In the genomic region with DNA sequence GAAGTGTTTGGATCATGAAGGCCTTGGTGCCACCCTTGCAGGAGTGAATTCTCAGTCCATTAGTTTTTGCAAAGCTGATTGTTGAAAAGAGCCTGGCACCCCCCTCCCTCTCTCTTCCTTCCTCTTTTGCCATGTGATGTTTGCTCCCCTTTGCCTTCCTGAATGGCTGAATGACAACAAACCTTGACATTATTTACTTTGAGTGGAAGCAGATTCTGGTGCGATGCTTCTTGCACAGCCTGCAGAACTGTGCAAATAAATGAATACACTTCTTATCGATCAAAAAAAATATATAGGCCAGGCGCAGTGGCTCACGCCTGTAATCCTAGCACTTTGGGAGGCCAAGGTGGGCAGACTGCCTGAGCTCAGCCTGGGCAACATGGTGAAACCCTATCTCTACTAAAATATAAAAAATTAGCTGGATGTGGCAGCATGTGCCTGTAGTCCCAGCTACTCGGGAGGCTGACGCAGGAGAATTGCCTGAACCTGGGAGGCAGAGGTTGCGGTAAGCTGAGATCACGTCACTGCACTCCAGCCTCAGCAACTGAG, we compare ENCODE assay signal across 1 cellular context.
TF ChIP-seq lines count a peak whose summit lies in the region.

No MANE protein-coding gene starts in this region.

TF ChIP-seq in HepG2, 621 proteins besides CTCF, POLR2A, EP300 and RAD21 (continued from another document and continues in another):
- TF ChIP-seq, protein P1, sequence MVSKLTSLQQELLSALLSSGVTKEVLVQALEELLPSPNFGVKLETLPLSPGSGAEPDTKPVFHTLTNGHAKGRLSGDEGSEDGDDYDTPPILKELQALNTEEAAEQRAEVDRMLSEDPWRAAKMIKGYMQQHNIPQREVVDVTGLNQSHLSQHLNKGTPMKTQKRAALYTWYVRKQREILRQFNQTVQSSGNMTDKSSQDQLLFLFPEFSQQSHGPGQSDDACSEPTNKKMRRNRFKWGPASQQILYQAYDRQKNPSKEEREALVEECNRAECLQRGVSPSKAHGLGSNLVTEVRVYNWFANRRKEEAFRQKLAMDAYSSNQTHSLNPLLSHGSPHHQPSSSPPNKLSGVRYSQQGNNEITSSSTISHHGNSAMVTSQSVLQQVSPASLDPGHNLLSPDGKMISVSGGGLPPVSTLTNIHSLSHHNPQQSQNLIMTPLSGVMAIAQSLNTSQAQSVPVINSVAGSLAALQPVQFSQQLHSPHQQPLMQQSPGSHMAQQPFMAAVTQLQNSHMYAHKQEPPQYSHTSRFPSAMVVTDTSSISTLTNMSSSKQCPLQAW (CRISPR knock-in tag; IDR thresholded peaks at IDR 0.05) = peak; percentile 74
- TF ChIP-seq, protein P2, sequence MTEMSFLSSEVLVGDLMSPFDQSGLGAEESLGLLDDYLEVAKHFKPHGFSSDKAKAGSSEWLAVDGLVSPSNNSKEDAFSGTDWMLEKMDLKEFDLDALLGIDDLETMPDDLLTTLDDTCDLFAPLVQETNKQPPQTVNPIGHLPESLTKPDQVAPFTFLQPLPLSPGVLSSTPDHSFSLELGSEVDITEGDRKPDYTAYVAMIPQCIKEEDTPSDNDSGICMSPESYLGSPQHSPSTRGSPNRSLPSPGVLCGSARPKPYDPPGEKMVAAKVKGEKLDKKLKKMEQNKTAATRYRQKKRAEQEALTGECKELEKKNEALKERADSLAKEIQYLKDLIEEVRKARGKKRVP (CRISPR knock-in tag; IDR thresholded peaks at IDR 0.05) = peak in 1 of 2 experiments; percentile 65; a peak in 2 of 4 replicates
- TF ChIP-seq THAP11 (CRISPR knock-in tag; IDR thresholded peaks at IDR 0.05) (peak; percentile 73), ZNF33B (CRISPR knock-in tag; IDR thresholded peaks at IDR 0.05) (no peak), PLRG1 (conservative IDR thresholded peaks at IDR 0.05) (no peak), ZNF558 (CRISPR knock-in tag; IDR thresholded peaks at IDR 0.05; ENCODE audit: borderline replicate concordance) (no peak), RBM39 (IDR thresholded peaks at IDR 0.05; ENCODE audit: low read depth, low read length, poor library complexity, severe bottlenecking) (no peak), GLI4 (CRISPR knock-in tag; IDR thresholded peaks at IDR 0.05; ENCODE audit: borderline replicate concordance) (no peak), ATM (IDR thresholded peaks at IDR 0.05; ENCODE audit: borderline replicate concordance) (no peak), SETDB1 (CRISPR knock-in tag; IDR thresholded peaks at IDR 0.05; ENCODE audit: borderline replicate concordance) (no peak), SP2 (CRISPR knock-in tag; IDR thresholded peaks at IDR 0.05) (no peak), ZNF839 (CRISPR knock-in tag; IDR thresholded peaks at IDR 0.05; ENCODE audit: borderline replicate concordance) (no peak), ZNF235 (CRISPR knock-in tag; IDR thresholded peaks at IDR 0.05; ENCODE audit: borderline replicate concordance) (no peak), ZNF430 (CRISPR knock-in tag; IDR thresholded peaks at IDR 0.05) (peak; percentile 65; the same call in 1 of the 2 replicates), ZNF709 (CRISPR knock-in tag; IDR thresholded peaks at IDR 0.05) (peak; percentile 43; the same call in 1 of the 2 replicates), TCF7L2 (IDR thresholded peaks at IDR 0.05; ENCODE audit: low read depth, low read length) (no peak), ZNF138 (CRISPR knock-in tag; IDR thresholded peaks at IDR 0.05; ENCODE audit: low read depth) (no peak), ZNF841 (CRISPR knock-in tag; IDR thresholded peaks at IDR 0.05; ENCODE audit: borderline replicate concordance) (no peak), NR2F2 (IDR thresholded peaks at IDR 0.05; ENCODE audit: borderline replicate concordance, low read depth) (peak; percentile 27; the same call in 1 of the 2 replicates), ZNF331 (CRISPR knock-in tag; IDR thresholded peaks at IDR 0.05) (peak; percentile 92), PHF20 (CRISPR knock-in tag; IDR thresholded peaks at IDR 0.05) (no peak), HOXA7 (CRISPR knock-in tag; IDR thresholded peaks at IDR 0.05) (no peak), ZFP1 (CRISPR knock-in tag; IDR thresholded peaks at IDR 0.05) (0 out of 2 replicates have a peak, but pooled peaks have one; percentile 37), IRF2 (CRISPR knock-in tag; IDR thresholded peaks at IDR 0.05) (peak; percentile 75), RFX5 (IDR thresholded peaks at IDR 0.05; ENCODE audit: low read depth, low read length) (no peak), GATA4 (IDR thresholded peaks at IDR 0.05; ENCODE audit: borderline replicate concordance, low read depth) (peak; percentile 57; the same call in 1 of the 2 replicates), HNRNPUL1 (IDR thresholded peaks at IDR 0.05; ENCODE audit: low read depth, low read length) (no peak), ZFY (CRISPR knock-in tag; IDR thresholded peaks at IDR 0.05) (0 out of 2 replicates have a peak, but pooled peaks have one; percentile 11), ZNF468 (CRISPR knock-in tag; IDR thresholded peaks at IDR 0.05) (no peak), ASH2L (IDR thresholded peaks at IDR 0.05; ENCODE audit: insufficient read length, low read depth, low read length) (no peak), ZSCAN30 (CRISPR knock-in tag; IDR thresholded peaks at IDR 0.05) (no peak), ZZZ3 (CRISPR knock-in tag; IDR thresholded peaks at IDR 0.05; ENCODE audit: borderline replicate concordance) (no peak), NFATC3 (CRISPR knock-in tag; IDR thresholded peaks at IDR 0.05) (no peak), SRF (IDR thresholded peaks at IDR 0.05; ENCODE audit: low read depth, low read length) (no peak), REL (CRISPR knock-in tag; conservative IDR thresholded peaks at IDR 0.05) (no peak), ZNF850 (CRISPR knock-in tag; conservative IDR thresholded peaks at IDR 0.05) (no peak), ZNF550 (CRISPR knock-in tag; IDR thresholded peaks at IDR 0.05; ENCODE audit: borderline replicate concordance) (no peak), ZNF605 (CRISPR knock-in tag; IDR thresholded peaks at IDR 0.05) (peak; percentile 87)
- TF ChIP-seq, protein P3, sequence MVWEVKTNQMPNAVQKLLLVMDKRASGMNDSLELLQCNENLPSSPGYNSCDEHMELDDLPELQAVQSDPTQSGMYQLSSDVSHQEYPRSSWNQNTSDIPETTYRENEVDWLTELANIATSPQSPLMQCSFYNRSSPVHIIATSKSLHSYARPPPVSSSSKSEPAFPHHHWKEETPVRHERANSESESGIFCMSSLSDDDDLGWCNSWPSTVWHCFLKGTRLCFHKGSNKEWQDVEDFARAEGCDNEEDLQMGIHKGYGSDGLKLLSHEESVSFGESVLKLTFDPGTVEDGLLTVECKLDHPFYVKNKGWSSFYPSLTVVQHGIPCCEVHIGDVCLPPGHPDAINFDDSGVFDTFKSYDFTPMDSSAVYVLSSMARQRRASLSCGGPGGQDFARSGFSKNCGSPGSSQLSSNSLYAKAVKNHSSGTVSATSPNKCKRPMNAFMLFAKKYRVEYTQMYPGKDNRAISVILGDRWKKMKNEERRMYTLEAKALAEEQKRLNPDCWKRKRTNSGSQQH (CRISPR knock-in tag; IDR thresholded peaks at IDR 0.05; ENCODE audit: low read depth) = peak; percentile 38; the same call in 1 of the 2 replicates
- TF ChIP-seq, protein P4, sequence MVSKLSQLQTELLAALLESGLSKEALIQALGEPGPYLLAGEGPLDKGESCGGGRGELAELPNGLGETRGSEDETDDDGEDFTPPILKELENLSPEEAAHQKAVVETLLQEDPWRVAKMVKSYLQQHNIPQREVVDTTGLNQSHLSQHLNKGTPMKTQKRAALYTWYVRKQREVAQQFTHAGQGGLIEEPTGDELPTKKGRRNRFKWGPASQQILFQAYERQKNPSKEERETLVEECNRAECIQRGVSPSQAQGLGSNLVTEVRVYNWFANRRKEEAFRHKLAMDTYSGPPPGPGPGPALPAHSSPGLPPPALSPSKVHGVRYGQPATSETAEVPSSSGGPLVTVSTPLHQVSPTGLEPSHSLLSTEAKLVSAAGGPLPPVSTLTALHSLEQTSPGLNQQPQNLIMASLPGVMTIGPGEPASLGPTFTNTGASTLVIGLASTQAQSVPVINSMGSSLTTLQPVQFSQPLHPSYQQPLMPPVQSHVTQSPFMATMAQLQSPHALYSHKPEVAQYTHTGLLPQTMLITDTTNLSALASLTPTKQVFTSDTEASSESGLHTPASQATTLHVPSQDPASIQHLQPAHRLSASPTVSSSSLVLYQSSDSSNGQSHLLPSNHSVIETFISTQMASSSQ (IDR thresholded peaks at IDR 0.05; ENCODE audit: low read depth) = no peak
- TF ChIP-seq, protein P4 (CRISPR knock-in tag; IDR thresholded peaks at IDR 0.05; ENCODE audit: borderline replicate concordance) = peak; percentile 38; the same call in 1 of the 2 replicates
- TF ChIP-seq, protein P5, sequence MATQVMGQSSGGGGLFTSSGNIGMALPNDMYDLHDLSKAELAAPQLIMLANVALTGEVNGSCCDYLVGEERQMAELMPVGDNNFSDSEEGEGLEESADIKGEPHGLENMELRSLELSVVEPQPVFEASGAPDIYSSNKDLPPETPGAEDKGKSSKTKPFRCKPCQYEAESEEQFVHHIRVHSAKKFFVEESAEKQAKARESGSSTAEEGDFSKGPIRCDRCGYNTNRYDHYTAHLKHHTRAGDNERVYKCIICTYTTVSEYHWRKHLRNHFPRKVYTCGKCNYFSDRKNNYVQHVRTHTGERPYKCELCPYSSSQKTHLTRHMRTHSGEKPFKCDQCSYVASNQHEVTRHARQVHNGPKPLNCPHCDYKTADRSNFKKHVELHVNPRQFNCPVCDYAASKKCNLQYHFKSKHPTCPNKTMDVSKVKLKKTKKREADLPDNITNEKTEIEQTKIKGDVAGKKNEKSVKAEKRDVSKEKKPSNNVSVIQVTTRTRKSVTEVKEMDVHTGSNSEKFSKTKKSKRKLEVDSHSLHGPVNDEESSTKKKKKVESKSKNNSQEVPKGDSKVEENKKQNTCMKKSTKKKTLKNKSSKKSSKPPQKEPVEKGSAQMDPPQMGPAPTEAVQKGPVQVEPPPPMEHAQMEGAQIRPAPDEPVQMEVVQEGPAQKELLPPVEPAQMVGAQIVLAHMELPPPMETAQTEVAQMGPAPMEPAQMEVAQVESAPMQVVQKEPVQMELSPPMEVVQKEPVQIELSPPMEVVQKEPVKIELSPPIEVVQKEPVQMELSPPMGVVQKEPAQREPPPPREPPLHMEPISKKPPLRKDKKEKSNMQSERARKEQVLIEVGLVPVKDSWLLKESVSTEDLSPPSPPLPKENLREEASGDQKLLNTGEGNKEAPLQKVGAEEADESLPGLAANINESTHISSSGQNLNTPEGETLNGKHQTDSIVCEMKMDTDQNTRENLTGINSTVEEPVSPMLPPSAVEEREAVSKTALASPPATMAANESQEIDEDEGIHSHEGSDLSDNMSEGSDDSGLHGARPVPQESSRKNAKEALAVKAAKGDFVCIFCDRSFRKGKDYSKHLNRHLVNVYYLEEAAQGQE (IDR thresholded peaks at IDR 0.05; ENCODE audit: borderline replicate concordance in 1 of 2, low read depth in 1 of 2, low read length in 2 of 2) = 0 out of 4 replicates have a peak, but pooled peaks of 1 of the 2 experiments have one; percentile 44
- TF ChIP-seq, protein P6, sequence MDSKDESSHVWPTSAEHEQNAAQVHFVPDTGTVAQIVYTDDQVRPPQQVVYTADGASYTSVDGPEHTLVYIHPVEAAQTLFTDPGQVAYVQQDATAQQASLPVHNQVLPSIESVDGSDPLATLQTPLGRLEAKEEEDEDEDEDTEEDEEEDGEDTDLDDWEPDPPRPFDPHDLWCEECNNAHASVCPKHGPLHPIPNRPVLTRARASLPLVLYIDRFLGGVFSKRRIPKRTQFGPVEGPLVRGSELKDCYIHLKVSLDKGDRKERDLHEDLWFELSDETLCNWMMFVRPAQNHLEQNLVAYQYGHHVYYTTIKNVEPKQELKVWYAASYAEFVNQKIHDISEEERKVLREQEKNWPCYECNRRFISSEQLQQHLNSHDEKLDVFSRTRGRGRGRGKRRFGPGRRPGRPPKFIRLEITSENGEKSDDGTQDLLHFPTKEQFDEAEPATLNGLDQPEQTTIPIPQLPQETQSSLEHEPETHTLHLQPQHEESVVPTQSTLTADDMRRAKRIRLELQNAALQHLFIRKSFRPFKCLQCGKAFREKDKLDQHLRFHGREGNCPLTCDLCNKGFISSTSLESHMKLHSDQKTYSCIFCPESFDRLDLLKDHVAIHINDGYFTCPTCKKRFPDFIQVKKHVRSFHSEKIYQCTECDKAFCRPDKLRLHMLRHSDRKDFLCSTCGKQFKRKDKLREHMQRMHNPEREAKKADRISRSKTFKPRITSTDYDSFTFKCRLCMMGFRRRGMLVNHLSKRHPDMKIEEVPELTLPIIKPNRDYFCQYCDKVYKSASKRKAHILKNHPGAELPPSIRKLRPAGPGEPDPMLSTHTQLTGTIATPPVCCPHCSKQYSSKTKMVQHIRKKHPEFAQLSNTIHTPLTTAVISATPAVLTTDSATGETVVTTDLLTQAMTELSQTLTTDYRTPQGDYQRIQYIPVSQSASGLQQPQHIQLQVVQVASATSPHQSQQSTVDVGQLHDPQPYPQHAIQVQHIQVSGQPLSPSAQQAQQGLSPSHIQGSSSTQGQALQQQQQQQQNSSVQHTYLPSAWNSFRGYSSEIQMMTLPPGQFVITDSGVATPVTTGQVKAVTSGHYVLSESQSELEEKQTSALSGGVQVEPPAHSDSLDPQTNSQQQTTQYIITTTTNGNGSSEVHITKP (CRISPR knock-in tag; IDR thresholded peaks at IDR 0.05; ENCODE audit: low read depth) = peak; percentile 58; the same call in 1 of the 2 replicates
- TF ChIP-seq, protein P7, sequence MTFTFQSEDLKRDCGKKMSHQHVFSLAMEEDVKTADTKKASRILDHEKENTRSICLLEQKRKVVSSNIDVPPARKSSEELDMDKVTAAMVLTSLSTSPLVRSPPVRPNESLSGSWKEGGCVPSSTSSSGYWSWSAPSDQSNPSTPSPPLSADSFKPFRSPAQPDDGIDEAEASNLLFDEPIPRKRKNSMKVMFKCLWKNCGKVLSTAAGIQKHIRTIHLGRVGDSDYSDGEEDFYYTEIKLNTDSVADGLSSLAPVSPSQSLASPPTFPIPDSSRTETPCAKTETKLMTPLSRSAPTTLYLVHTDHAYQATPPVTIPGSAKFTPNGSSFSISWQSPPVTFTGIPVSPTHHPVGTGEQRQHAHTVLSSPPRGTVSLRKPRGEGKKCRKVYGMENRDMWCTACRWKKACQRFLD (CRISPR knock-in tag; IDR thresholded peaks at IDR 0.05; ENCODE audit: borderline replicate concordance) = no peak
- TF ChIP-seq, protein P8, sequence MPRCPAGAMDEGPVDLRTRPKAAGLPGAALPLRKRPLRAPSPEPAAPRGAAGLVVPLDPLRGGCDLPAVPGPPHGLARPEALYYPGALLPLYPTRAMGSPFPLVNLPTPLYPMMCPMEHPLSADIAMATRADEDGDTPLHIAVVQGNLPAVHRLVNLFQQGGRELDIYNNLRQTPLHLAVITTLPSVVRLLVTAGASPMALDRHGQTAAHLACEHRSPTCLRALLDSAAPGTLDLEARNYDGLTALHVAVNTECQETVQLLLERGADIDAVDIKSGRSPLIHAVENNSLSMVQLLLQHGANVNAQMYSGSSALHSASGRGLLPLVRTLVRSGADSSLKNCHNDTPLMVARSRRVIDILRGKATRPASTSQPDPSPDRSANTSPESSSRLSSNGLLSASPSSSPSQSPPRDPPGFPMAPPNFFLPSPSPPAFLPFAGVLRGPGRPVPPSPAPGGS (CRISPR knock-in tag; IDR thresholded peaks at IDR 0.05) = no peak
